Comparison of ENCODE assay signal across 2 cellular contexts in the genomic region with DNA sequence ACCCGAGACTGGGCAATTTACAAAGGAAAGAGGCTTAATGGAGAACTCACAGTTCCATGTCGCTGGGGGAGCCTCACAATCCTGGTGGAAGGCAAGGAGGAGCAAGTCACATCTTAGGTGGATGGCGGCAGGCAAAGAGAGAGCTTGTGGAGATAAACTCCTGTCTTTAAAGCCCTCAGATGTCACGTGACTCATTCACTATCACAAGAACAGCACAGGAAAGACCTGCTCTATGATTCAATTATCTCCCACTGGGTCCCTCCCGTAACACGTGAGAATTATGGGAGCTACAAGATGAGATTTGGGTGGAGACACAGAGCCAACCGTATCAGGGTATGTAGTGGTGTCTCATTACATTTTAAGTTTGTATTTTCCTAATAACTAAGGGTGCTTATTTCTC.
TF ChIP-seq lines count a peak whose summit lies in the region.
"Not testable (repeated sequence)": the region's sequence is repeated elsewhere in the genome, so short reads cannot be mapped to it uniquely, and the experiment has no call there.

No MANE protein-coding gene starts in this region.

TF ChIP-seq in GM12878, 131 proteins besides CTCF, POLR2A, EP300 and RAD21:
- peak; percentile 34; the same call in 1 of the 2 replicates for TF ChIP-seq RAD51 (IDR thresholded peaks at IDR 0.05)

TF ChIP-seq in K562, 482 proteins besides CTCF, POLR2A, EP300 and RAD21 (continues in another document):
- TF ChIP-seq, protein P1, sequence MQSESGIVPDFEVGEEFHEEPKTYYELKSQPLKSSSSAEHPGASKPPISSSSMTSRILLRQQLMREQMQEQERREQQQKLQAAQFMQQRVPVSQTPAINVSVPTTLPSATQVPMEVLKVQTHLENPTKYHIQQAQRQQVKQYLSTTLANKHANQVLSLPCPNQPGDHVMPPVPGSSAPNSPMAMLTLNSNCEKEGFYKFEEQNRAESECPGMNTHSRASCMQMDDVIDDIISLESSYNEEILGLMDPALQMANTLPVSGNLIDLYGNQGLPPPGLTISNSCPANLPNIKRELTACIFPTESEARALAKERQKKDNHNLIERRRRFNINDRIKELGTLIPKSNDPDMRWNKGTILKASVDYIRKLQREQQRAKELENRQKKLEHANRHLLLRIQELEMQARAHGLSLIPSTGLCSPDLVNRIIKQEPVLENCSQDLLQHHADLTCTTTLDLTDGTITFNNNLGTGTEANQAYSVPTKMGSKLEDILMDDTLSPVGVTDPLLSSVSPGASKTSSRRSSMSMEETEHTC (IDR thresholded peaks at IDR 0.05) = peak; percentile 63; the same call in 1 of the 2 replicates
- TF ChIP-seq HES1 (IDR thresholded peaks at IDR 0.05; ENCODE audit: low read depth) (peak; percentile 24; the same call in 1 of the 2 replicates), TCF3 (CRISPR knock-in tag; IDR thresholded peaks at IDR 0.05) (peak; percentile 45), HDAC3 (IDR thresholded peaks at IDR 0.05; ENCODE audit: borderline replicate concordance, partially characterized antibody) (peak; percentile 22), SMAD4 (CRISPR knock-in tag; conservative IDR thresholded peaks at IDR 0.05) (0 out of 2 replicates have a peak, but pooled peaks have one; percentile 46), RCOR1 (IDR thresholded peaks at IDR 0.05; ENCODE audit: borderline replicate concordance in 1 of 2, low read depth in 2 of 2, low read length in 2 of 2) (peak in 1 of 2 experiments; percentile 88; a peak in 2 of 4 replicates), NCOR1 (IDR thresholded peaks at IDR 0.05) (0 out of 2 replicates have a peak, but pooled peaks have one; percentile 32), ARID1B (IDR thresholded peaks at IDR 0.05) (peak; percentile 46), DMBX1 (CRISPR knock-in tag; IDR thresholded peaks at IDR 0.05; ENCODE audit: borderline replicate concordance) (0 out of 2 replicates have a peak, but pooled peaks have one; percentile 43), CXXC5 (CRISPR knock-in tag; IDR thresholded peaks at IDR 0.05) (peak; percentile 43; the same call in 1 of the 2 replicates), CTBP1 (IDR thresholded peaks at IDR 0.05; ENCODE audit: borderline replicate concordance) (peak; percentile 54; the same call in 1 of the 2 replicates), KDM1A (IDR thresholded peaks at IDR 0.05) (peak; percentile 60; a peak in 3 of 4 replicates), ZNF707 (CRISPR knock-in tag; conservative IDR thresholded peaks at IDR 0.05) (0 out of 2 replicates have a peak, but pooled peaks have one; percentile 35), ILF3 (IDR thresholded peaks at IDR 0.05; ENCODE audit: borderline replicate concordance) (0 out of 2 replicates have a peak, but pooled peaks have one; percentile 44), NR2C1 (IDR thresholded peaks at IDR 0.05) (peak; percentile 54; the same call in 1 of the 2 replicates), TAL1 (IDR thresholded peaks at IDR 0.05) (peak; percentile 37; the same call in 1 of the 2 replicates), L3MBTL2 (IDR thresholded peaks at IDR 0.05) (peak; percentile 43; the same call in 1 of the 2 replicates), SOX6 (IDR thresholded peaks at IDR 0.05) (peak; percentile 82), RAD51 (IDR thresholded peaks at IDR 0.05; ENCODE audit: borderline replicate concordance, low read depth) (peak; percentile 99), HDAC2 (IDR thresholded peaks at IDR 0.05) (peak; percentile 47; the same call in 1 of the 2 replicates), FOXK2 (conservative IDR thresholded peaks at IDR 0.05 in 1 of 2, IDR thresholded peaks at IDR 0.05 in 1 of 2; ENCODE audit: low read depth in 2 of 2) (peak in 1 of 2 experiments; percentile 59; a peak in 1 of 4 replicates), ZBTB9 (CRISPR knock-in tag; IDR thresholded peaks at IDR 0.05) (0 out of 2 replicates have a peak, but pooled peaks have one; percentile 38), BHLHE40 (IDR thresholded peaks at IDR 0.05; ENCODE audit: low read length) (peak; percentile 92), TOE1 (IDR thresholded peaks at IDR 0.05; ENCODE audit: borderline replicate concordance) (peak; percentile 99)
- TF ChIP-seq, protein P2, sequence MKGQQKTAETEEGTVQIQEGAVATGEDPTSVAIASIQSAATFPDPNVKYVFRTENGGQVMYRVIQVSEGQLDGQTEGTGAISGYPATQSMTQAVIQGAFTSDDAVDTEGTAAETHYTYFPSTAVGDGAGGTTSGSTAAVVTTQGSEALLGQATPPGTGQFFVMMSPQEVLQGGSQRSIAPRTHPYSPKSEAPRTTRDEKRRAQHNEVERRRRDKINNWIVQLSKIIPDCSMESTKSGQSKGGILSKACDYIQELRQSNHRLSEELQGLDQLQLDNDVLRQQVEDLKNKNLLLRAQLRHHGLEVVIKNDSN (CRISPR knock-in tag; IDR thresholded peaks at IDR 0.05) = peak; percentile 88
- TF ChIP-seq NR2C1 (tag; IDR thresholded peaks at IDR 0.05); TOE1 (CRISPR knock-in tag; IDR thresholded peaks at IDR 0.05; ENCODE audit: borderline replicate concordance, low read depth): not testable (repeated sequence)
- TF ChIP-seq, protein P3, sequence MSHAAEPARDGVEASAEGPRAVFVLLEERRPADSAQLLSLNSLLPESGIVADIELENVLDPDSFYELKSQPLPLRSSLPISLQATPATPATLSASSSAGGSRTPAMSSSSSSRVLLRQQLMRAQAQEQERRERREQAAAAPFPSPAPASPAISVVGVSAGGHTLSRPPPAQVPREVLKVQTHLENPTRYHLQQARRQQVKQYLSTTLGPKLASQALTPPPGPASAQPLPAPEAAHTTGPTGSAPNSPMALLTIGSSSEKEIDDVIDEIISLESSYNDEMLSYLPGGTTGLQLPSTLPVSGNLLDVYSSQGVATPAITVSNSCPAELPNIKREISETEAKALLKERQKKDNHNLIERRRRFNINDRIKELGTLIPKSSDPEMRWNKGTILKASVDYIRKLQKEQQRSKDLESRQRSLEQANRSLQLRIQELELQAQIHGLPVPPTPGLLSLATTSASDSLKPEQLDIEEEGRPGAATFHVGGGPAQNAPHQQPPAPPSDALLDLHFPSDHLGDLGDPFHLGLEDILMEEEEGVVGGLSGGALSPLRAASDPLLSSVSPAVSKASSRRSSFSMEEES (CRISPR knock-in tag; IDR thresholded peaks at IDR 0.05) = peak; percentile 99
- TF ChIP-seq, protein P4, sequence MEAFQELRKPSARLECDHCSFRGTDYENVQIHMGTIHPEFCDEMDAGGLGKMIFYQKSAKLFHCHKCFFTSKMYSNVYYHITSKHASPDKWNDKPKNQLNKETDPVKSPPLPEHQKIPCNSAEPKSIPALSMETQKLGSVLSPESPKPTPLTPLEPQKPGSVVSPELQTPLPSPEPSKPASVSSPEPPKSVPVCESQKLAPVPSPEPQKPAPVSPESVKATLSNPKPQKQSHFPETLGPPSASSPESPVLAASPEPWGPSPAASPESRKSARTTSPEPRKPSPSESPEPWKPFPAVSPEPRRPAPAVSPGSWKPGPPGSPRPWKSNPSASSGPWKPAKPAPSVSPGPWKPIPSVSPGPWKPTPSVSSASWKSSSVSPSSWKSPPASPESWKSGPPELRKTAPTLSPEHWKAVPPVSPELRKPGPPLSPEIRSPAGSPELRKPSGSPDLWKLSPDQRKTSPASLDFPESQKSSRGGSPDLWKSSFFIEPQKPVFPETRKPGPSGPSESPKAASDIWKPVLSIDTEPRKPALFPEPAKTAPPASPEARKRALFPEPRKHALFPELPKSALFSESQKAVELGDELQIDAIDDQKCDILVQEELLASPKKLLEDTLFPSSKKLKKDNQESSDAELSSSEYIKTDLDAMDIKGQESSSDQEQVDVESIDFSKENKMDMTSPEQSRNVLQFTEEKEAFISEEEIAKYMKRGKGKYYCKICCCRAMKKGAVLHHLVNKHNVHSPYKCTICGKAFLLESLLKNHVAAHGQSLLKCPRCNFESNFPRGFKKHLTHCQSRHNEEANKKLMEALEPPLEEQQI (IDR thresholded peaks at IDR 0.05) = 0 out of 2 replicates have a peak, but pooled peaks have one; percentile 34
- TF ChIP-seq, protein P5, sequence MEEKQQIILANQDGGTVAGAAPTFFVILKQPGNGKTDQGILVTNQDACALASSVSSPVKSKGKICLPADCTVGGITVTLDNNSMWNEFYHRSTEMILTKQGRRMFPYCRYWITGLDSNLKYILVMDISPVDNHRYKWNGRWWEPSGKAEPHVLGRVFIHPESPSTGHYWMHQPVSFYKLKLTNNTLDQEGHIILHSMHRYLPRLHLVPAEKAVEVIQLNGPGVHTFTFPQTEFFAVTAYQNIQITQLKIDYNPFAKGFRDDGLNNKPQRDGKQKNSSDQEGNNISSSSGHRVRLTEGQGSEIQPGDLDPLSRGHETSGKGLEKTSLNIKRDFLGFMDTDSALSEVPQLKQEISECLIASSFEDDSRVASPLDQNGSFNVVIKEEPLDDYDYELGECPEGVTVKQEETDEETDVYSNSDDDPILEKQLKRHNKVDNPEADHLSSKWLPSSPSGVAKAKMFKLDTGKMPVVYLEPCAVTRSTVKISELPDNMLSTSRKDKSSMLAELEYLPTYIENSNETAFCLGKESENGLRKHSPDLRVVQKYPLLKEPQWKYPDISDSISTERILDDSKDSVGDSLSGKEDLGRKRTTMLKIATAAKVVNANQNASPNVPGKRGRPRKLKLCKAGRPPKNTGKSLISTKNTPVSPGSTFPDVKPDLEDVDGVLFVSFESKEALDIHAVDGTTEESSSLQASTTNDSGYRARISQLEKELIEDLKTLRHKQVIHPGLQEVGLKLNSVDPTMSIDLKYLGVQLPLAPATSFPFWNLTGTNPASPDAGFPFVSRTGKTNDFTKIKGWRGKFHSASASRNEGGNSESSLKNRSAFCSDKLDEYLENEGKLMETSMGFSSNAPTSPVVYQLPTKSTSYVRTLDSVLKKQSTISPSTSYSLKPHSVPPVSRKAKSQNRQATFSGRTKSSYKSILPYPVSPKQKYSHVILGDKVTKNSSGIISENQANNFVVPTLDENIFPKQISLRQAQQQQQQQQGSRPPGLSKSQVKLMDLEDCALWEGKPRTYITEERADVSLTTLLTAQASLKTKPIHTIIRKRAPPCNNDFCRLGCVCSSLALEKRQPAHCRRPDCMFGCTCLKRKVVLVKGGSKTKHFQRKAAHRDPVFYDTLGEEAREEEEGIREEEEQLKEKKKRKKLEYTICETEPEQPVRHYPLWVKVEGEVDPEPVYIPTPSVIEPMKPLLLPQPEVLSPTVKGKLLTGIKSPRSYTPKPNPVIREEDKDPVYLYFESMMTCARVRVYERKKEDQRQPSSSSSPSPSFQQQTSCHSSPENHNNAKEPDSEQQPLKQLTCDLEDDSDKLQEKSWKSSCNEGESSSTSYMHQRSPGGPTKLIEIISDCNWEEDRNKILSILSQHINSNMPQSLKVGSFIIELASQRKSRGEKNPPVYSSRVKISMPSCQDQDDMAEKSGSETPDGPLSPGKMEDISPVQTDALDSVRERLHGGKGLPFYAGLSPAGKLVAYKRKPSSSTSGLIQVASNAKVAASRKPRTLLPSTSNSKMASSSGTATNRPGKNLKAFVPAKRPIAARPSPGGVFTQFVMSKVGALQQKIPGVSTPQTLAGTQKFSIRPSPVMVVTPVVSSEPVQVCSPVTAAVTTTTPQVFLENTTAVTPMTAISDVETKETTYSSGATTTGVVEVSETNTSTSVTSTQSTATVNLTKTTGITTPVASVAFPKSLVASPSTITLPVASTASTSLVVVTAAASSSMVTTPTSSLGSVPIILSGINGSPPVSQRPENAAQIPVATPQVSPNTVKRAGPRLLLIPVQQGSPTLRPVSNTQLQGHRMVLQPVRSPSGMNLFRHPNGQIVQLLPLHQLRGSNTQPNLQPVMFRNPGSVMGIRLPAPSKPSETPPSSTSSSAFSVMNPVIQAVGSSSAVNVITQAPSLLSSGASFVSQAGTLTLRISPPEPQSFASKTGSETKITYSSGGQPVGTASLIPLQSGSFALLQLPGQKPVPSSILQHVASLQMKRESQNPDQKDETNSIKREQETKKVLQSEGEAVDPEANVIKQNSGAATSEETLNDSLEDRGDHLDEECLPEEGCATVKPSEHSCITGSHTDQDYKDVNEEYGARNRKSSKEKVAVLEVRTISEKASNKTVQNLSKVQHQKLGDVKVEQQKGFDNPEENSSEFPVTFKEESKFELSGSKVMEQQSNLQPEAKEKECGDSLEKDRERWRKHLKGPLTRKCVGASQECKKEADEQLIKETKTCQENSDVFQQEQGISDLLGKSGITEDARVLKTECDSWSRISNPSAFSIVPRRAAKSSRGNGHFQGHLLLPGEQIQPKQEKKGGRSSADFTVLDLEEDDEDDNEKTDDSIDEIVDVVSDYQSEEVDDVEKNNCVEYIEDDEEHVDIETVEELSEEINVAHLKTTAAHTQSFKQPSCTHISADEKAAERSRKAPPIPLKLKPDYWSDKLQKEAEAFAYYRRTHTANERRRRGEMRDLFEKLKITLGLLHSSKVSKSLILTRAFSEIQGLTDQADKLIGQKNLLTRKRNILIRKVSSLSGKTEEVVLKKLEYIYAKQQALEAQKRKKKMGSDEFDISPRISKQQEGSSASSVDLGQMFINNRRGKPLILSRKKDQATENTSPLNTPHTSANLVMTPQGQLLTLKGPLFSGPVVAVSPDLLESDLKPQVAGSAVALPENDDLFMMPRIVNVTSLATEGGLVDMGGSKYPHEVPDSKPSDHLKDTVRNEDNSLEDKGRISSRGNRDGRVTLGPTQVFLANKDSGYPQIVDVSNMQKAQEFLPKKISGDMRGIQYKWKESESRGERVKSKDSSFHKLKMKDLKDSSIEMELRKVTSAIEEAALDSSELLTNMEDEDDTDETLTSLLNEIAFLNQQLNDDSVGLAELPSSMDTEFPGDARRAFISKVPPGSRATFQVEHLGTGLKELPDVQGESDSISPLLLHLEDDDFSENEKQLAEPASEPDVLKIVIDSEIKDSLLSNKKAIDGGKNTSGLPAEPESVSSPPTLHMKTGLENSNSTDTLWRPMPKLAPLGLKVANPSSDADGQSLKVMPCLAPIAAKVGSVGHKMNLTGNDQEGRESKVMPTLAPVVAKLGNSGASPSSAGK (IDR thresholded peaks at IDR 0.05) = peak; percentile 45; the same call in 1 of the 2 replicates
